Comparison of ENCODE assay signal across 19 cellular contexts in genomic region chr9:91443994-91444392, GRCh38. TPM values are rescaled to one million over a fixed set of nuclear protein-coding genes. Genes with fewer than 3 reads are reported as not detected.
DNase-seq lines count a peak whose midpoint lies in the region; ATAC-seq, FAIRE-seq and TF ChIP-seq lines count a peak whose summit lies in the region.
"Had no signal": no experiment of that assay in that cellular context is flagged by ENCODE, and none has a peak within 500 bp of the region (broad histone marks: within the 10 kb centered on the region; RNA-seq: fewer than 3 reads in every experiment).

No MANE protein-coding gene starts in this region.

- H3K4me3 ChIP-seq in HCT116 (replicated peaks in 1 of 2; ENCODE audit: low read depth in 1 of 2, low read length in 2 of 2), result no peak overlapping the region
- no peak overlapping the region for H3K4me3 ChIP-seq in HEK293 (ENCODE audit: low read depth, low read length)
- H3K4me3 ChIP-seq in K562, result no peak overlapping the region
- H3K4me3 ChIP-seq in mesenchymal stem cell (ENCODE audit: insufficient read depth in 1 of 2, low read depth in 1 of 2, low read length in 2 of 2), result no peak overlapping the region
- H3K4me3 ChIP-seq: HAP-1 had no signal

- no peak overlapping the region for H4K91ac ChIP-seq in mesenchymal stem cell (ENCODE audit: low read length)

- H3K9ac ChIP-seq in HCT116 (ENCODE audit: low read length) (no peak overlapping the region), K562 (ENCODE audit: insufficient read depth in 1 of 2, low read depth in 2 of 2, low read length in 2 of 2) (no peak overlapping the region), mesenchymal stem cell (ENCODE audit: low read length) (no peak overlapping the region)

- H3K14ac ChIP-seq in mesenchymal stem cell (ENCODE audit: low read length in 2 of 2), result no peak overlapping the region

- H3K79me1 ChIP-seq in mesenchymal stem cell (replicated peaks; ENCODE audit: low read length, poor library complexity, severe bottlenecking), result no peaks in the 10 kb centered on the region

- H3K4me2 ChIP-seq in HCT116 (ENCODE audit: low read length), result no peak overlapping the region
- H3K4me2 ChIP-seq in K562 (ENCODE audit: insufficient read depth, low read length), result no peak overlapping the region
- no peak overlapping the region for H3K4me2 ChIP-seq in mesenchymal stem cell (ENCODE audit: low read length, poor library complexity, severe bottlenecking)

- TF ChIP-seq CTCF in HCT116 (IDR thresholded peaks at IDR 0.05 in 2 of 3, conservative IDR thresholded peaks at IDR 0.05 in 1 of 3; ENCODE audit: borderline replicate concordance in 1 of 3, insufficient read depth in 1 of 3, low read depth in 2 of 3, low read length in 2 of 3), result no peak
- no peak for TF ChIP-seq CTCF in HEK293 (tag by site-specific recombination; IDR thresholded peaks at IDR 0.05)
- no peak for TF ChIP-seq CTCF in K562 (IDR thresholded peaks at IDR 0.05 in 2 of 3, conservative IDR thresholded peaks at IDR 0.05 in 1 of 3; ENCODE audit: insufficient read depth in 2 of 3, low read depth in 1 of 3, low read length in 3 of 3)

- H3K27me3 ChIP-seq in HCT116 (ENCODE audit: insufficient read depth, low read length) (no peaks in the 10 kb centered on the region), K562 (ENCODE audit: control insufficient read depth in 2 of 2, insufficient read depth in 2 of 2, low read length in 2 of 2) (no peaks in the 10 kb centered on the region; a peak in 1 of 5 replicates), mesenchymal stem cell (ENCODE audit: control insufficient read depth in 1 of 2, insufficient read depth in 1 of 2, low read length in 2 of 2) (no peaks in the 10 kb centered on the region)

- H2BK12ac ChIP-seq in mesenchymal stem cell (ENCODE audit: low read length in 2 of 2), result no peak overlapping the region

- TF ChIP-seq POLR2A in HCT116 (IDR thresholded peaks at IDR 0.05; ENCODE audit: borderline replicate concordance, extremely low read depth, insufficient read depth, insufficient read length), result no peak
- no peak for TF ChIP-seq POLR2A in K562 (conservative IDR thresholded peaks at IDR 0.05)

- TF ChIP-seq EP300 in K562 (IDR thresholded peaks at IDR 0.05; ENCODE audit: low read length), result no peak

- H4K20me1 ChIP-seq in HCT116 (ENCODE audit: insufficient read depth) (no peaks in the 10 kb centered on the region), K562 (replicated peaks; ENCODE audit: control insufficient read depth, insufficient read depth, low read length) (no peaks in the 10 kb centered on the region)

- no peaks in the 10 kb centered on the region for H3K9me1 ChIP-seq in K562 (ENCODE audit: control insufficient read depth, insufficient read depth, low read length)

- H2AK5ac ChIP-seq in mesenchymal stem cell (ENCODE audit: low read length, severe bottlenecking), result no peak overlapping the region

- ATAC-seq in HCT116, result no peak
- no peak for ATAC-seq in K562
- no peak for ATAC-seq in GM21381 (IDR thresholded peaks at IDR 0.05; ENCODE audit: unreplicated experiment)

- POLR2A ChIA-PET in HCT116 (lab: Charles Lee), result no interaction called here
- POLR2A ChIA-PET in HEK293 (lab: Yijun Ruan, JAX), result no interaction called here
- POLR2A ChIA-PET in K562 (lab: Yijun Ruan, JAX), result interaction anchor here (0.8 kb wide), 1 partner anchor 38 kb away, joined by 3 read pairs; no protein-coding TSS in a partner anchor

- H3K9me3 ChIP-seq in HCT116 (ENCODE audit: control insufficient read depth in 1 of 2, insufficient read depth in 1 of 2, low read depth in 1 of 2, low read length in 2 of 2) (no peaks in the 10 kb centered on the region; a peak in 1 of 4 replicates), HEK293 (ENCODE audit: control insufficient read depth, insufficient read depth, low read depth, low read length) (no peaks in the 10 kb centered on the region), K562 (replicated peaks; ENCODE audit: control insufficient read depth, insufficient read depth, low read depth, low read length) (no peaks in the 10 kb centered on the region), mesenchymal stem cell (ENCODE audit: control insufficient read depth, low read length) (peaks cover 42% of the 10 kb centered on the region)
- H3K9me3 ChIP-seq: HAP-1 had no signal

- intact Hi-C loops in HCT116 (cut with micrococcal nuclease), result no loop called here
- intact Hi-C loops in K562 (cut with micrococcal nuclease), result no loop called here

- in situ Hi-C loops in K562 (cut with MboI), result loop anchor here (25.0 kb wide), 1 partner anchor 532 kb away; no protein-coding TSS in a partner anchor

- H2BK120ac ChIP-seq in mesenchymal stem cell (ENCODE audit: low read depth, low read length), result no peak overlapping the region

- no peak for FAIRE-seq in K562 (lab: Jason Lieb, UNC)
- FAIRE-seq: GM12891, GM18507, H54 had no signal

- H3K18ac ChIP-seq in mesenchymal stem cell (ENCODE audit: low read depth in 1 of 2, low read length in 2 of 2), result no peak overlapping the region

- H2BK15ac ChIP-seq in mesenchymal stem cell (ENCODE audit: low read depth, poor library complexity, severe bottlenecking), result no peak overlapping the region

- H3K23ac ChIP-seq in mesenchymal stem cell (ENCODE audit: low read length in 2 of 2), result no peak overlapping the region

- H3K27ac ChIP-seq in HCT116 (ENCODE audit: low read depth, low read length) (no peak overlapping the region), HEK293 (ENCODE audit: extremely low read depth, low read depth, low read length) (no peak overlapping the region), K562 (ENCODE audit: extremely low read depth, low read depth, low read length) (no peak overlapping the region), mesenchymal stem cell (ENCODE audit: low read length, poor library complexity, severe bottlenecking) (no peak overlapping the region)

- H3K36me3 ChIP-seq in HCT116 (ENCODE audit: control insufficient read depth in 1 of 2, insufficient read depth in 2 of 2, low read length in 2 of 2) (no peaks in the 10 kb centered on the region), HEK293 (ENCODE audit: control insufficient read depth in 2 of 2, insufficient read depth in 1 of 2, low read length in 2 of 2) (no peaks in the 10 kb centered on the region), K562 (ENCODE audit: control insufficient read depth, insufficient read depth, low read length) (no peaks in the 10 kb centered on the region), mesenchymal stem cell (ENCODE audit: control insufficient read depth in 1 of 2, insufficient read depth in 2 of 2, low read depth in 1 of 2, low read length in 2 of 2) (peaks cover 0 to 3% of the 10 kb centered on the region in 2 experiments)
- H3K36me3 ChIP-seq: HAP-1 had no signal

- no TSS peak for BruUV-seq in HCT116 (replicated peaks; lab: Mats Ljungman, UMichigan)
- BruUV-seq in K562 (replicated peaks; lab: Mats Ljungman, UMichigan), result no TSS peak

- TF ChIP-seq RAD21 in HCT116 (IDR thresholded peaks at IDR 0.05; ENCODE audit: low read depth), result no peak
- TF ChIP-seq RAD21 in K562 (CRISPR knock-in tag; conservative IDR thresholded peaks at IDR 0.05 in 1 of 2, IDR thresholded peaks at IDR 0.05 in 1 of 2), result no peak

- H2AFZ ChIP-seq in HCT116 (ENCODE audit: low read depth, low read length, poor library complexity, severe bottlenecking), result no peak overlapping the region
- H2AFZ ChIP-seq in K562 (ENCODE audit: low read depth, low read length), result no peak overlapping the region
- H2AFZ ChIP-seq in mesenchymal stem cell (ENCODE audit: low read depth, low read length), result no peak overlapping the region

- H3K9me2 ChIP-seq in HCT116 (ENCODE audit: insufficient read depth), result no peaks in the 10 kb centered on the region

- CTCF ChIA-PET in HCT116 (lab: Charles Lee) (no interaction called here), HEK293 (lab: Yijun Ruan, JAX) (interaction anchor here (0.6 to 0.8 kb wide), 2 partner anchors 27 to 89 kb away, joined by 3 read pairs; no protein-coding TSS in a partner anchor), K562 (lab: Yijun Ruan, JAX; ENCODE audit: low intra/inter-chr PET ratio) (no interaction called here)

- DNase-seq in HCT116 (ENCODE audit: low read depth, low spot score) (no peak), K562 (ENCODE audit: extremely low read depth in 1 of 4, low spot score in 3 of 4) (no peak), mesenchymal stem cell (no peak), HCEC 1CT (no peak)
- DNase-seq: C1 segment of cervical spinal cord; Calu3; CD4-positive, alpha-beta memory T cell; COR-L47; DMS53; DMS79 treated with DMSO at 0.1 percent for 48 hours; GF-D8; GOT3; HFFc6 had no signal

- H3K79me2 ChIP-seq in HCT116 (ENCODE audit: insufficient read depth, low read length), result no peaks in the 10 kb centered on the region
- H3K79me2 ChIP-seq in K562 (ENCODE audit: control insufficient read depth, insufficient read depth, low read length), result no peaks in the 10 kb centered on the region

- 0 out of 4 replicates have a peak, but pooled peaks cover 0 to 2% of the 10 kb centered on the region in 2 experiments for H3K4me1 ChIP-seq in HCT116 (ENCODE audit: control insufficient read depth in 1 of 2, insufficient read depth in 2 of 2, low read length in 2 of 2)
- no peaks in the 10 kb centered on the region for H3K4me1 ChIP-seq in HEK293 (ENCODE audit: control insufficient read depth, insufficient read depth, low read length)
- H3K4me1 ChIP-seq in K562 (replicated peaks in 1 of 2; ENCODE audit: control insufficient read depth in 2 of 2, insufficient read depth in 2 of 2, low read length in 2 of 2), result peaks cover 0 to 4% of the 10 kb centered on the region in 2 experiments; a peak in 1 of 5 replicates
- H3K4me1 ChIP-seq in mesenchymal stem cell (ENCODE audit: control insufficient read depth, insufficient read depth, low read depth, low read length), result no peaks in the 10 kb centered on the region
- H3K4me1 ChIP-seq: HAP-1 had no signal

- RAD21 ChIA-PET in HCT116 (lab: Charles Lee; ENCODE audit: low non-redundant PET in 1 of 2, low total read pairs in 2 of 2, uncharacterized antibody in 2 of 2, unreplicated experiment in 2 of 2), result no interaction called here

- H4K8ac ChIP-seq in mesenchymal stem cell (ENCODE audit: low read length), result no peak overlapping the region

- peak overlapping the region; percentile 24 for H2BK5ac ChIP-seq in mesenchymal stem cell (ENCODE audit: low read depth, low read length, poor library complexity, severe bottlenecking)

- H3K4ac ChIP-seq in mesenchymal stem cell (ENCODE audit: low read depth in 1 of 2, low read length in 2 of 2), result no peak overlapping the region

RNA-seq across cellular contexts. Expression of gene NFIL3, which starts 20.4 kb away (rescaled TPM):
- total RNA-seq in HCT116 (2021; ENCODE audit: unreplicated experiment) (38.0 TPM), K562 (2014; rRNA removed) (4.2 and 4.3 TPM in 2 replicates), K562 (2014; rRNA removed; fragmentation: Illumina TruSeq; extraction: Trizol) (12.3 and 12.4 TPM in 2 replicates), K562 (2015; rRNA removed; fragmentation: Illumina TruSeq; extraction: Trizol) (9.4 and 9.7 TPM in 2 replicates), K562 (2021) (11.9 and 13.8 TPM in 2 replicates)
- 32.3 and 36.0 TPM in 2 replicates for polyA plus RNA-seq in HCT116 (2012)
- total RNA-seq in K562 (2011; cell fraction: chromatin; rRNA removed; ENCODE audit: low replicate concordance), result 4.2 and 15.9 TPM in 2 replicates
- 3.5 and 3.9 TPM in 2 replicates for total RNA-seq in K562 (2011; cell fraction: nucleolus; rRNA removed)
- 6.5 and 7.1 TPM in 2 replicates for total RNA-seq in K562 (2011; cell fraction: nucleoplasm; rRNA removed)
- polyA plus RNA-seq in K562 (2011; rRNA removed) (9.3 and 10.3 TPM in 2 replicates), K562 (2014; fragmentation: Illumina TruSeq; extraction: Trizol) (14.2 and 16.1 TPM in 2 replicates), K562 (2014; fragmentation: Nextera tagmentation; extraction: Ambion mirVana) (1 to 10 TPM; 3.2 to 3.8 TPM), K562 (2014; rRNA removed) (7.1 and 7.4 TPM in 2 replicates)
- 2.5 and 7.6 TPM in 2 replicates for polyA plus RNA-seq in K562 (2011; cell fraction: cytosol; rRNA removed)
- 4.4 and 11.7 TPM in 2 replicates for polyA plus RNA-seq in K562 (2011; cell fraction: nucleus; rRNA removed)
- 12.4 and 24.6 TPM in 2 replicates for polyA plus RNA-seq in K562 (2012)
- polyA minus RNA-seq in K562 (2011; rRNA and poly(A)+ RNA removed), result 7.6 and 11.7 TPM in 2 replicates
- 5.7 and 6.4 TPM in 2 replicates for polyA minus RNA-seq in K562 (2011; cell fraction: cytosol; rRNA and poly(A)+ RNA removed)
- polyA minus RNA-seq in K562 (2011; cell fraction: nucleus; rRNA and poly(A)+ RNA removed), result 1.9 and 7.8 TPM in 2 replicates
- polyA plus RNA-seq in mesenchymal stem cell (2013, experiment 1 of 2), result 19.1 TPM
- polyA plus RNA-seq in mesenchymal stem cell (2013, experiment 2 of 2), result 19.4 TPM
